Comparison of ENCODE assay signal across 8 cellular contexts in the genomic region with DNA sequence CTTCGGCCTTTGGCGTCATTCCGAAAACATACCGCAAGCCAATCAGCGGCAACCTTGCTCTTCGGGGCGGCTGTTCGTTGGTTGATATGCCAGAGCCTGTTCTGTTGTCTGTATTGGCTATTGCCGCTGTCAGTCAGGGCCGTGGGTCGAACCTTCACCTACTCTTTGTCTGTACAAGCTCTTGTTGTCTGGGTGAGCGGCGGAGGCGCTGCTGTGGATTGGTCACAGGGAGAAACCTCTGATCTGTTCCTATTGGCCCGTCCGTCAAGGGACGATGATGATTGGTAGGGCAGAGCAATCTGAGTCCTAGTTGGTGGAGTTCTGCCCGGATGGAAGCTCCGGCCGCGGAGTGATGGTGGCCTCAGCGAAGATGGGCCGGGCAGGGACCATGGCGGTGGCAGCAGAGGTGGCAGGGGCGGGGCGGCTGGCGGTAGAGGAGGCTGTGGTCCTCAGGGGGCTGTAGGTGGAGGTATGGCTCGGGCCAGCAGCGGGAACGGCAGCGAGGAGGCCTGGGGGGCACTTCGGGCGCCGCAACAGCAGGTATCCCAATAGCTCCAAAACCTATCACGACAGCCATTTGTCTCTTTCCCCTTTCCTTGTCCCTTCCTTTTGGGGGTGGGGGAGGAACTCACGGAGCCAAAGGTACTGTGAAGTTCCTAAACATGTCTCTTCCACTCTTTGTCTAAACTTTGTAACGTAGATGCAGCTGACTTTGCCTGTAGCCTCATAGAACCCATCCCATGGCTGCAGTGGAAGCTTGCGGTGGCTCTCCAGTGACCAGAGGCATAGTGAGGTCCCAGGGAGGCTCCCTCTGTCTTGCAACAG. TPM values are rescaled to one million over a fixed set of nuclear protein-coding genes. Genes with fewer than 3 reads are reported as not detected.
DNase-seq lines count a peak whose midpoint lies in the region; ATAC-seq and TF ChIP-seq lines count a peak whose summit lies in the region.

A gene (plus strand): TSS at position 307 of the 825 bp plus-strand sequence. CDS start 165 bp downstream, at position 472.

- H3K4me1 ChIP-seq in osteoblast (ENCODE audit: insufficient read depth, low read length): peaks cover 27% of the 10 kb centered on the region
- H3K4me1 ChIP-seq in thoracic aorta (ENCODE audit: control insufficient read depth in 1 of 2, low read depth in 2 of 2): peaks cover 22 to 35% of the 10 kb centered on the region in 2 donors

- no peaks in the 10 kb centered on the region for H4K20me1 ChIP-seq in SU-DHL-6 (ENCODE audit: low read depth, low read length)
- no peaks in the 10 kb centered on the region for H4K20me1 ChIP-seq in osteoblast (ENCODE audit: insufficient read depth, low read length)

- no peaks in the 10 kb centered on the region for H3K9me2 ChIP-seq in SU-DHL-6 (replicated peaks; ENCODE audit: insufficient read depth, low read length)

- H3K9me3 Mint-ChIP-seq in activated naive CD8-positive, alpha-beta T cell treated with anti-CD3 and anti-CD28 coated beads, Interleukin-2, amount 10 ng/mL, durations not matched to agents 7 days and 5 days: no peaks in the 10 kb centered on the region
- peaks cover 16% of the 10 kb centered on the region for H3K9me3 Mint-ChIP-seq in glutamatergic neuron (ENCODE audit: unreplicated experiment)

- no peaks in the 10 kb centered on the region; the same call in 1 of the 2 replicates for H3K36me3 ChIP-seq in SU-DHL-6 (ENCODE audit: low read length)
- H3K36me3 ChIP-seq in osteoblast (ENCODE audit: insufficient read depth, low read length): peaks cover 27% of the 10 kb centered on the region
- H3K36me3 ChIP-seq in thoracic aorta: no peaks in the 10 kb centered on the region

- peak; percentile 95 for DNase-seq in GM10248 (ENCODE audit: extremely low spot score)
- peak; percentile 98 for DNase-seq in NCI-H128 (lab: John Stamatoyannopoulos, UW; ENCODE audit: unreplicated experiment)
- peak; percentile 93 for DNase-seq in activated naive CD8-positive, alpha-beta T cell treated with anti-CD3 and anti-CD28 coated beads, Interleukin-2, amount 10 ng/mL, durations not matched to agents 7 days and 5 days
- peak; percentile 97 for DNase-seq in glutamatergic neuron
- DNase-seq in osteoblast (ENCODE audit: insufficient read length, low spot score, missing footprints): peak; percentile 99
- peak; percentile 100 for DNase-seq in thoracic aorta (ENCODE audit: low spot score)

- H3K27me3 ChIP-seq in SU-DHL-6 (ENCODE audit: low read length) (no peaks in the 10 kb centered on the region), osteoblast (ENCODE audit: insufficient read depth, low read length) (peaks cover under 1% of the 10 kb centered on the region), thoracic aorta (replicated peaks; ENCODE audit: insufficient read depth) (no peaks in the 10 kb centered on the region)

- CTCF ChIA-PET in GM10248 (lab: Yijun Ruan, JAX): interaction anchor here (0.9 to 4.5 kb wide), 7 partner anchors 9 to 129 kb away, joined by 3 to 29 read pairs (median 4); a partner anchor contains a TSS

- peak within 1 kb of the TSS; percentile 93 for H3K27ac Mint-ChIP-seq in activated naive CD8-positive, alpha-beta T cell treated with anti-CD3 and anti-CD28 coated beads, Interleukin-2, amount 10 ng/mL, durations not matched to agents 7 days and 5 days
- H3K27ac Mint-ChIP-seq in glutamatergic neuron (ENCODE audit: unreplicated experiment): peak within 1 kb of the TSS; percentile 97

- peaks cover 19% of the 10 kb centered on the region for H3F3A ChIP-seq in SU-DHL-6 (ENCODE audit: insufficient read depth)

- H3K79me2 ChIP-seq in SU-DHL-6 (ENCODE audit: insufficient read depth, low read length) (0 out of 2 replicates have a peak, but pooled peaks cover 6% of the 10 kb centered on the region), osteoblast (ENCODE audit: insufficient read depth, low read length) (peaks cover 35% of the 10 kb centered on the region)

- H3K9me3 ChIP-seq in SU-DHL-6 (ENCODE audit: insufficient read depth, low read length): no peaks in the 10 kb centered on the region
- no peaks in the 10 kb centered on the region for H3K9me3 ChIP-seq in osteoblast (ENCODE audit: low read depth, low read length)
- no peaks in the 10 kb centered on the region for H3K9me3 ChIP-seq in thoracic aorta

- peak; percentile 83 for ATAC-seq in HG02678 (IDR thresholded peaks at IDR 0.05; ENCODE audit: unreplicated experiment)
- peak; percentile 89 for ATAC-seq in activated naive CD8-positive, alpha-beta T cell treated with anti-CD3 and anti-CD28 coated beads, Interleukin-2, amount 10 ng/mL, durations not matched to agents 7 days and 5 days (ENCODE audit: low read depth)
- peak; percentile 94 for ATAC-seq in thoracic aorta (ENCODE audit: insufficient number of reproducible peaks, low FRiP score, low read depth)

- H3K4me3 Mint-ChIP-seq in activated naive CD8-positive, alpha-beta T cell treated with anti-CD3 and anti-CD28 coated beads, Interleukin-2, amount 10 ng/mL, durations not matched to agents 7 days and 5 days: peak within 1 kb of the TSS; percentile 99
- H3K4me3 Mint-ChIP-seq in glutamatergic neuron (ENCODE audit: unreplicated experiment): peak within 1 kb of the TSS; percentile 99

- H3K4me2 ChIP-seq in SU-DHL-6 (ENCODE audit: low read depth, low read length, poor library complexity, severe bottlenecking) (peak within 1 kb of the TSS; percentile 95), osteoblast (ENCODE audit: insufficient read depth, low read length) (peak within 1 kb of the TSS; percentile 99)

- no peak for TF ChIP-seq CTCF in GM10248 (IDR thresholded peaks at IDR 0.05; ENCODE audit: control extremely low read depth, extremely low read depth, low read depth, missing control alignments)
- no peak for TF ChIP-seq CTCF in SU-DHL-6 (IDR thresholded peaks at IDR 0.05; ENCODE audit: insufficient read depth, low read length, poor library complexity, severe bottlenecking)
- no peak for TF ChIP-seq CTCF in glutamatergic neuron (IDR thresholded peaks at IDR 0.05; ENCODE audit: partially characterized antibody, unreplicated experiment)
- no peak for TF ChIP-seq CTCF in osteoblast (IDR thresholded peaks at IDR 0.05; ENCODE audit: extremely low read depth, low read depth, low read length)
- no peak for TF ChIP-seq CTCF in thoracic aorta (IDR thresholded peaks at IDR 0.05)

- H3K9ac ChIP-seq in SU-DHL-6 (ENCODE audit: low read length): peak within 1 kb of the TSS; percentile 82

- H2AFZ ChIP-seq in SU-DHL-6 (ENCODE audit: low read depth, low read length, severe bottlenecking): peak within 1 kb of the TSS; percentile 90
- peak within 1 kb of the TSS; percentile 88 for H2AFZ ChIP-seq in osteoblast (ENCODE audit: low read length)

- H3K4me3 ChIP-seq in SU-DHL-6 (ENCODE audit: insufficient read depth, low read length, poor library complexity, severe bottlenecking) (peak within 1 kb of the TSS; percentile 86), osteoblast (ENCODE audit: insufficient read depth, low read length) (peak within 1 kb of the TSS; percentile 96), thoracic aorta (peak within 1 kb of the TSS; percentile 80)

- POLR2A ChIA-PET in GM10248 (lab: Yijun Ruan, JAX): interaction anchor here (1.0 to 1.7 kb wide), 10 partner anchors 9 to 72 kb away, joined by 3 to 8 read pairs (median 4); a partner anchor contains a TSS
- POLR2A ChIA-PET in activated naive CD8-positive, alpha-beta T cell treated with anti-CD3 and anti-CD28 coated beads, Interleukin-2, amount 10 ng/mL, durations not matched to agents 7 days and 5 days (lab: Charles Lee): interaction anchor here (0.5 to 6.7 kb wide), 17 partner anchors 10 to 721 kb away, joined by 3 to 58 read pairs (median 5); a partner anchor contains a TSS

- H3K4me1 Mint-ChIP-seq in activated naive CD8-positive, alpha-beta T cell treated with anti-CD3 and anti-CD28 coated beads, Interleukin-2, amount 10 ng/mL, durations not matched to agents 7 days and 5 days: peaks cover 48% of the 10 kb centered on the region
- peaks cover 20% of the 10 kb centered on the region for H3K4me1 Mint-ChIP-seq in glutamatergic neuron (ENCODE audit: low read depth, unreplicated experiment)

- no peaks in the 10 kb centered on the region for H3K27me3 Mint-ChIP-seq in activated naive CD8-positive, alpha-beta T cell treated with anti-CD3 and anti-CD28 coated beads, Interleukin-2, amount 10 ng/mL, durations not matched to agents 7 days and 5 days
- peaks cover 22% of the 10 kb centered on the region for H3K27me3 Mint-ChIP-seq in glutamatergic neuron (ENCODE audit: unreplicated experiment)

- H3K27ac ChIP-seq in SU-DHL-6 (ENCODE audit: low read depth, low read length): peak within 1 kb of the TSS; percentile 87
- H3K27ac ChIP-seq in osteoblast (ENCODE audit: low read depth, low read length): peak within 1 kb of the TSS; percentile 78
- H3K27ac ChIP-seq in thoracic aorta: peak within 1 kb of the TSS; percentile 86 to 93

- H3K36me3 Mint-ChIP-seq in activated naive CD8-positive, alpha-beta T cell treated with anti-CD3 and anti-CD28 coated beads, Interleukin-2, amount 10 ng/mL, durations not matched to agents 7 days and 5 days: peaks cover 8% of the 10 kb centered on the region
- H3K36me3 Mint-ChIP-seq in glutamatergic neuron (ENCODE audit: unreplicated experiment): no peaks in the 10 kb centered on the region

RNA-seq across cellular contexts. Expression of the gene that starts here (rescaled TPM):
- total RNA-seq in activated naive CD8-positive, alpha-beta T cell treated with anti-CD3 and anti-CD28 coated beads, Interleukin-2, amount 10 ng/mL, durations not matched to agents 7 days and 5 days: 10 to 100 TPM; 66.8 to 69.6 TPM
- total RNA-seq in glutamatergic neuron (ENCODE audit: unreplicated experiment): 109 TPM
- total RNA-seq in osteoblast: 35.5 and 35.7 TPM in 2 replicates
- total RNA-seq in thoracic aorta: 10 to 100 TPM; 27.4 to 47.1 TPM

Comparison
In these comparisons a context has a peak if more than half of its experiments do, and no peak if none do; other contexts are left out.
1. Peak in every context shown above with its lines: DNase-seq, ATAC-seq, H3K4me3 ChIP-seq and H3K27ac ChIP-seq.